27 cellular contexts compared by ENCODE assay signal in genomic region chr18:41268271-41268670, GRCh38.
"Had no signal": no experiment of that assay in that cellular context is flagged by ENCODE, and none has a peak within 500 bp of the region (broad histone marks: within the 10 kb centered on the region; RNA-seq: fewer than 3 reads in every experiment).

No MANE protein-coding gene starts in this region.

- H3K27me3 Mint-ChIP-seq: activated CD4-positive, alpha-beta T cell treated with anti-CD3 and anti-CD28 coated beads, Interleukin-2, amount 10 ng/mL, durations not matched to agents 24 days and 14 days; activated naive CD8-positive, alpha-beta T cell treated with anti-CD3 and anti-CD28 coated beads, Interleukin-2, amount 10 ng/mL, durations not matched to agents 7 days and 5 days; activated T-cell treated with anti-CD3 and anti-CD28 coated beads, Interleukin-2, amount 50 U/mL, for 24 hours had no signal

- H3K4me2 ChIP-seq: SK-N-SH had no signal

- DNase-seq: activated CD4-positive, alpha-beta T cell treated with anti-CD3 and anti-CD28 coated beads, Interleukin-2, amount 10 ng/mL, durations not matched to agents 24 days and 14 days; activated CD4-positive, alpha-beta T cell treated with anti-CD3 and anti-CD28 coated beads, Interleukin-2, amount 50 U/mL, for 48 hours; activated CD8-positive, alpha-beta T cell treated with anti-CD3 and anti-CD28 coated beads, Interleukin-2, amount 10 ng/mL, durations not matched to agents 7 days and 5 days; activated gamma-delta T cell; activated naive CD4-positive, alpha-beta T cell treated with Interleukin-2 at 50 U/mL for 16 hours; activated naive CD8-positive, alpha-beta T cell treated with anti-CD3 and anti-CD28 coated beads, Interleukin-2, amount 10 ng/mL, durations not matched to agents 7 days and 5 days; activated T-cell treated with anti-CD3 and anti-CD28 coated beads, Interleukin-2, amount 50 U/mL, for 24 hours; amygdala; caudate nucleus; cerebellar nuclear complex; Kasumi-1; KG1; MM.1S; MV-4-11; NCI-H1092; NCI-H187 treated with DMSO at 0.1 percent for 48 hours; NCI-H510A; NCI-H526; SHP77 treated with DMSO at 0.1 percent for 48 hours; SK-N-SH had no signal

- H3K27ac ChIP-seq: ascending aorta, SJSA1 had no signal

- H3K4me1 ChIP-seq: ascending aorta had no signal

- H3K4me3 Mint-ChIP-seq: activated CD4-positive, alpha-beta T cell treated with anti-CD3 and anti-CD28 coated beads, Interleukin-2, amount 10 ng/mL, durations not matched to agents 24 days and 14 days; activated CD8-positive, alpha-beta T cell treated with anti-CD3 and anti-CD28 coated beads, Interleukin-2, amount 10 ng/mL, durations not matched to agents 7 days and 5 days; activated naive CD4-positive, alpha-beta T cell treated with anti-CD3 and anti-CD28 coated beads, Interleukin-2, amount 50 U/mL, for 24 hours; activated naive CD8-positive, alpha-beta T cell treated with anti-CD3 and anti-CD28 coated beads, Interleukin-2, amount 10 ng/mL, durations not matched to agents 7 days and 5 days; activated T-cell treated with anti-CD3 and anti-CD28 coated beads, Interleukin-2, amount 50 U/mL, for 24 hours; T-helper 1 cell treated with Interleukin-12 subunit alpha and Interleukin-12 subunit beta and Interleukin-4 antibody, amounts not matched to agents 30 μg/mL and 1 μg/mL, for 36 hours; T-helper 2 cell treated with Interferon-gamma antibody and Interleukin-4, amounts not matched to agents 5 μg/mL and 100 μg/mL, for 36 hours had no signal

- H3K9me3 ChIP-seq: ascending aorta, SJSA1, SK-N-SH had no signal

- H3K4me1 Mint-ChIP-seq: activated CD4-positive, alpha-beta T cell treated with anti-CD3 and anti-CD28 coated beads, Interleukin-2, amount 10 ng/mL, durations not matched to agents 24 days and 14 days; activated naive CD4-positive, alpha-beta T cell treated with anti-CD3 and anti-CD28 coated beads, Interleukin-2, amount 50 U/mL, for 24 hours; activated naive CD8-positive, alpha-beta T cell treated with anti-CD3 and anti-CD28 coated beads, Interleukin-2, amount 10 ng/mL, durations not matched to agents 7 days and 5 days had no signal

- H3K4me3 ChIP-seq: ascending aorta, SJSA1 had no signal

- H3K9me3 Mint-ChIP-seq: activated CD4-positive, alpha-beta T cell treated with anti-CD3 and anti-CD28 coated beads, Interleukin-2, amount 10 ng/mL, durations not matched to agents 24 days and 14 days; T-helper 1 cell treated with Interleukin-12 subunit alpha and Interleukin-12 subunit beta and Interleukin-4 antibody, amounts not matched to agents 30 μg/mL and 1 μg/mL, for 36 hours had no signal

- H3K36me3 ChIP-seq: ascending aorta, SJSA1 had no signal

- H3K27ac Mint-ChIP-seq: activated CD4-positive, alpha-beta T cell treated with anti-CD3 and anti-CD28 coated beads, Interleukin-2, amount 10 ng/mL, durations not matched to agents 24 days and 14 days; activated CD8-positive, alpha-beta T cell treated with anti-CD3 and anti-CD28 coated beads, Interleukin-2, amount 10 ng/mL, durations not matched to agents 7 days and 5 days; activated naive CD4-positive, alpha-beta T cell treated with anti-CD3 and anti-CD28 coated beads, Interleukin-2, amount 50 U/mL, for 24 hours; activated naive CD8-positive, alpha-beta T cell treated with anti-CD3 and anti-CD28 coated beads, Interleukin-2, amount 10 ng/mL, durations not matched to agents 7 days and 5 days; activated T-cell treated with anti-CD3 and anti-CD28 coated beads, Interleukin-2, amount 50 U/mL, for 24 hours; activated T-helper 2 cell treated with anti-CD3 and anti-CD28 coated beads, Interferon-gamma antibody, Interleukin-2, Interleukin-4, amounts not matched to agents 10 μg/mL and 5 μg/mL and 100 μg/mL, durations not matched to agents 14 hours and 24 hours and 36 hours; T-helper 1 cell treated with Interleukin-12 subunit alpha and Interleukin-12 subunit beta and Interleukin-4 antibody, amounts not matched to agents 30 μg/mL and 1 μg/mL, for 36 hours; T-helper 2 cell treated with Interferon-gamma antibody and Interleukin-4, amounts not matched to agents 5 μg/mL and 100 μg/mL, for 36 hours had no signal

- ATAC-seq: activated CD8-positive, alpha-beta T cell treated with anti-CD3 and anti-CD28 coated beads, Interleukin-2, amount 10 ng/mL, durations not matched to agents 7 days and 5 days; Panc1 had no signal

- H3K27me3 ChIP-seq: ascending aorta, SJSA1 had no signal

- H3K9ac ChIP-seq: SK-N-SH had no signal

- H3K36me3 Mint-ChIP-seq: activated naive CD4-positive, alpha-beta T cell treated with anti-CD3 and anti-CD28 coated beads, Interleukin-2, amount 50 U/mL, for 24 hours; activated naive CD8-positive, alpha-beta T cell treated with anti-CD3 and anti-CD28 coated beads, Interleukin-2, amount 10 ng/mL, durations not matched to agents 7 days and 5 days had no signal
